8 cellular contexts compared by ENCODE assay signal in genomic region chr1:63321788-63322247, GRCh38.
DNase-seq lines count a peak whose midpoint lies in the region; ATAC-seq and TF ChIP-seq lines count a peak whose summit lies in the region.

No MANE protein-coding gene starts in this region.

- peaks cover 95% of the 10 kb centered on the region for H3K27me3 ChIP-seq in neuron (ENCODE audit: insufficient read depth, low read length)

- TF ChIP-seq CTCF in GM13977 (IDR thresholded peaks at IDR 0.05; ENCODE audit: extremely low read depth, insufficient read depth, missing control alignments) (no peak), coronary artery (IDR thresholded peaks at IDR 0.05) (no peak)

- peak overlapping the region; percentile 74 for H2AFZ ChIP-seq in neuron (ENCODE audit: low read depth, low read length)

- peak; percentile 55 for DNase-seq in GM13977 (ENCODE audit: low spot score)
- no peak for DNase-seq in coronary artery (ENCODE audit: low spot score)
- DNase-seq in hippocampal formation (lab: John Stamatoyannopoulos, UW) = no peak
- DNase-seq in NCI-H2196 (lab: John Stamatoyannopoulos, UW; ENCODE audit: unreplicated experiment) = no peak

- in situ Hi-C loops in GM13977 (cut with MboI; ENCODE audit: low pct_unique_long_range_greater_than_20kb, low sequenced_read_pairs, unreplicated experiment) = no loop called here

- ATAC-seq in HG03354 (IDR thresholded peaks at IDR 0.05; ENCODE audit: poor library complexity, severe bottlenecking, unreplicated experiment) (peak; percentile 33), HG03280 (IDR thresholded peaks at IDR 0.05; ENCODE audit: unreplicated experiment) (no peak), GM19328 (IDR thresholded peaks at IDR 0.05; ENCODE audit: unreplicated experiment) (no peak)

- H3K4me1 ChIP-seq in neuron (ENCODE audit: insufficient read depth, low read length) = peaks cover 16% of the 10 kb centered on the region

- H3K9me3 ChIP-seq in neuron (ENCODE audit: low read length) = no peaks in the 10 kb centered on the region

- no peaks in the 10 kb centered on the region for H3K36me3 ChIP-seq in neuron (ENCODE audit: insufficient read depth, low read length)

- H3K4me3 ChIP-seq in coronary artery = peak overlapping the region; percentile 82
- peak overlapping the region; percentile 40 for H3K4me3 ChIP-seq in neuron (ENCODE audit: low read length)

- H3K27ac ChIP-seq in coronary artery = peak overlapping the region in 1 of 2 donors; percentile 48
